Comparison of ENCODE assay signal across 1 cellular context in the genomic region with DNA sequence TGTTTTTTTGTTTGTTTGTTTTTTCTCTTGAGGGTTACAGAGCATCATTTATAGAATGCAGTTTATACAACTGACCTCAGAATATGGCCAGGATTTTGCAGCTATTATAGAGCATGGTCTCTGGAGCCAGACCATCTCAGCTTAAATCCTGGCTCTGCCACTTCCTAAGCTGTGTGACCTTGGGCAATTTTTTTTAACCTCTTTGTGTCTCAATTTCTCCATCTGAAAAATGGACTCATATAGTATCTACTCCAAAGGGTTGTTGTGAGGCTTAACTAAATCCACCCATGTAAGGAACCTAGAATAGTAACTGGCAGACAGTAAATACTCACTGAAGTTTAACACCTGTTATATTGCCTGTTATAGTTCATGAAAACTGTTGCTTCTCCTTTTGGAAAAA.
A peak's percentile ranks its signal among the peaks of the same experiment; 100 is the strongest.
TF ChIP-seq lines count a peak whose summit lies in the region.

No MANE protein-coding gene starts in this region.

TF ChIP-seq in HepG2, 621 proteins besides CTCF, POLR2A, EP300 and RAD21:
- TF ChIP-seq ATAD3A (CRISPR knock-in tag; IDR thresholded peaks at IDR 0.05) (no peak), ESRRA (CRISPR knock-in tag; IDR thresholded peaks at IDR 0.05; ENCODE audit: low read depth) (peak; percentile 57; the same call in 1 of the 2 replicates), ZNF629 (CRISPR knock-in tag; conservative IDR thresholded peaks at IDR 0.05) (peak; percentile 84)
TF ChIP-seq in HepG2: peak in this region for 2.
